In the genomic region with DNA sequence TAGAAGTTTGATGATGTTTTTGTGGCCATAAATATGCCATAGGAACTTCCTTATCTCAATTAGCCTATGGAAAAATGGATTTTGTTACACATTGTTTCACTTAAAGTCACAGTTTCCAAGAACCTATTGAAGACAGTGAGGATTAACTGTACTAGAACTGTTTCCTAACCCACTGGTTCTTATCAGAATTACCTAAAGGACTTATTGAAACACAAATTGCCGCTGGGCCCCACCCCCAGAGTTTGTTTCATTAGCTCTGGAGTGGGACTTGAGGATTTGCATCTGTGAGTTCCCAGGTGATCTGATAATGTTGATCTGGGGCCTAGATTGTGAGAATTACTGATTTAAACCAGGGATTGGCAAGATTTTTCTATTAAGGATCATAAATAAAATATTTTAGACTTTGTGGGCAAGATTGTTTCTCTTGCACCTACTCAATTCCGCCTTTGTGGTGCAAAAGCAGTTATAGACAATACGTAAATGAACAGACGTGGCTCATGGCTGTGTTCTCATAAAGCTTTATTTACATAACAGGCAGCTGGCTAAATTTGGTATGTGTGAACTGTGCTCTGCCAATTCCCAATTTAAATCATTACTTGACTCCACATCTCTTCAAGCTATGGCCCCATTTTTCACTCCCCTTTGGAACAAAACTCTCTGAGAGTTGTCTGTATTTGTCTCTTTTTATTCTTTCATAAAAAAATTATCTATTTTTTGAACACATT, we compare ENCODE assay signal across 17 cellular contexts. TPM values are rescaled to one million over a fixed set of nuclear protein-coding genes. Genes with fewer than 3 reads are reported as not detected.
DNase-seq lines count a peak whose midpoint lies in the region; ATAC-seq and TF ChIP-seq lines count a peak whose summit lies in the region.
"Had no signal": no experiment of that assay in that cellular context is flagged by ENCODE, and none has a peak within 500 bp of the region (broad histone marks: within the 10 kb centered on the region; RNA-seq: fewer than 3 reads in every experiment).

No MANE protein-coding gene starts in this region.

- TF ChIP-seq CTCF in MCF 10A (IDR thresholded peaks at IDR 0.05; ENCODE audit: unreplicated experiment) (no peak), breast epithelium (IDR thresholded peaks at IDR 0.05) (no peak), brain (conservative IDR thresholded peaks at IDR 0.05) (no peak), left ventricle myocardium inferior (IDR thresholded peaks at IDR 0.05; ENCODE audit: borderline replicate concordance) (no peak)

- H3K27ac ChIP-seq in breast epithelium = peak overlapping the region in 1 of 2 donors; percentile 8
- H3K27ac ChIP-seq in left ventricle myocardium inferior (replicated peaks) = no peak overlapping the region
- H3K27ac ChIP-seq: cardiac muscle cell, esophagus squamous epithelium had no signal

- no peak for TF ChIP-seq POLR2A in breast epithelium (IDR thresholded peaks at IDR 0.05)

- H3K4me3 Mint-ChIP-seq in MCF 10A (ENCODE audit: unreplicated experiment) = no peak overlapping the region
- peak overlapping the region in 2 of 5 experiments; percentile 17 to 25 for H3K4me3 Mint-ChIP-seq in brain
- H3K4me3 Mint-ChIP-seq: activated naive CD8-positive, alpha-beta T cell treated with anti-CD3 and anti-CD28 coated beads, Interleukin-2, amount 10 ng/mL, durations not matched to agents 7 days and 5 days; immature natural killer cell; memory B cell; natural killer cell treated with Interleukin-12 subunit alpha and Interleukin-12 subunit beta and Interleukin-15 and Interleukin-18, amount 100 ng/mL, for 72 hours had no signal

- no TSS peak for BruUV-seq in MCF 10A (replicated peaks; lab: Mats Ljungman, UMichigan)

- peaks cover 3 to 9% of the 10 kb centered on the region in 2 donors for H3K9me3 ChIP-seq in breast epithelium
- H3K9me3 ChIP-seq in left ventricle myocardium inferior (replicated peaks) = peaks cover 11% of the 10 kb centered on the region

- no peaks in the 10 kb centered on the region for H3K36me3 Mint-ChIP-seq in MCF 10A (ENCODE audit: insufficient read depth, unreplicated experiment)
- H3K36me3 Mint-ChIP-seq in brain = peaks cover 74% of the 10 kb centered on the region

- H3K4me1 Mint-ChIP-seq in MCF 10A (ENCODE audit: insufficient read depth, unreplicated experiment) (no peaks in the 10 kb centered on the region), brain (peaks cover 14% of the 10 kb centered on the region)

- H3K4me3 ChIP-seq in breast epithelium = no peak overlapping the region
- H3K4me3 ChIP-seq in left ventricle myocardium inferior = no peak overlapping the region
- H3K4me3 ChIP-seq: cardiac muscle cell, esophagus squamous epithelium had no signal

- H3K36me3 ChIP-seq in breast epithelium (no peaks in the 10 kb centered on the region), left ventricle myocardium inferior (peaks cover 38% of the 10 kb centered on the region)
- H3K36me3 ChIP-seq: cardiac muscle cell had no signal

- CTCF ChIA-PET in MCF 10A (lab: Yijun Ruan, JAX) = interaction anchor here (0.5 to 2.1 kb wide), 6 partner anchors 15 to 419 kb away, joined by 3 to 8 read pairs (median 3); no protein-coding TSS in a partner anchor

- POLR2A ChIA-PET in MCF 10A (lab: Yijun Ruan, JAX) = interaction anchor here (0.7 kb wide), 2 partner anchors 9 to 281 kb away, joined by 3 to 5 read pairs; a partner anchor contains a TSS

- H3K4me1 ChIP-seq in breast epithelium (no peaks in the 10 kb centered on the region), left ventricle myocardium inferior (peaks cover 6% of the 10 kb centered on the region)

- H3K27me3 ChIP-seq in breast epithelium = no peaks in the 10 kb centered on the region
- no peaks in the 10 kb centered on the region for H3K27me3 ChIP-seq in left ventricle myocardium inferior (ENCODE audit: low read depth)
- H3K27me3 ChIP-seq: cardiac muscle cell, esophagus squamous epithelium had no signal

- DNase-seq in MCF 10A (ENCODE audit: unreplicated experiment) (no peak), breast epithelium (ENCODE audit: low spot score in 2 of 2) (no peak), NCI-H526 treated with DMSO at 0.1 percent for 48 hours (lab: John Stamatoyannopoulos, UW) (peak; percentile 92), left ventricle myocardium inferior (no peak), NCI-H2227 (lab: John Stamatoyannopoulos, UW; ENCODE audit: unreplicated experiment) (no peak), ecto neural progenitor cell (ENCODE audit: low spot score) (no peak)
- DNase-seq: activated CD4-positive, alpha-beta T cell treated with anti-CD3 and anti-CD28 coated beads, Interleukin-2, amount 50 U/mL, for 4 hours; activated naive CD8-positive, alpha-beta T cell treated with anti-CD3 and anti-CD28 coated beads, Interleukin-2, amount 10 ng/mL, durations not matched to agents 7 days and 5 days; effector CD4-positive, alpha-beta T cell; esophagus squamous epithelium; immature natural killer cell; NCI-H446 had no signal

- no peaks in the 10 kb centered on the region for H3K9me3 Mint-ChIP-seq in MCF 10A (ENCODE audit: unreplicated experiment)
- peaks cover 3 to 22% (median 8%) of the 10 kb centered on the region in 5 experiments for H3K9me3 Mint-ChIP-seq in brain
- H3K9me3 Mint-ChIP-seq: memory B cell; natural killer cell treated with Interleukin-12 subunit alpha and Interleukin-12 subunit beta and Interleukin-15 and Interleukin-18, amount 100 ng/mL, for 72 hours had no signal

- H3K27ac Mint-ChIP-seq in MCF 10A (ENCODE audit: low read depth, unreplicated experiment) (peak overlapping the region; percentile 36), brain (peak overlapping the region in 3 of 5 experiments; percentile 15 to 70 (median 29))
- H3K27ac Mint-ChIP-seq: activated naive CD8-positive, alpha-beta T cell treated with anti-CD3 and anti-CD28 coated beads, Interleukin-2, amount 10 ng/mL, durations not matched to agents 7 days and 5 days had no signal

- intact Hi-C loops in MCF 10A (cut with micrococcal nuclease) (no loop called here), breast epithelium (cut with DNase I; ENCODE audit: low total_unique reads) (no loop called here), left ventricle myocardium inferior (cut with micrococcal nuclease) (no loop called here)

- no peak for ATAC-seq in GM18519 (IDR thresholded peaks at IDR 0.05; ENCODE audit: low FRiP score, unreplicated experiment)
- ATAC-seq: natural killer cell treated with Interleukin-12 subunit alpha and Interleukin-12 subunit beta and Interleukin-15 and Interleukin-18, amount 100 ng/mL, for 72 hours had no signal

- H3K27me3 Mint-ChIP-seq in MCF 10A (ENCODE audit: insufficient read depth, unreplicated experiment) = no peaks in the 10 kb centered on the region
- H3K27me3 Mint-ChIP-seq in brain = no peaks in the 10 kb centered on the region
- H3K27me3 Mint-ChIP-seq: activated naive CD8-positive, alpha-beta T cell treated with anti-CD3 and anti-CD28 coated beads, Interleukin-2, amount 10 ng/mL, durations not matched to agents 7 days and 5 days; memory B cell; natural killer cell treated with Interleukin-12 subunit alpha and Interleukin-12 subunit beta and Interleukin-15 and Interleukin-18, amount 100 ng/mL, for 72 hours had no signal

RNA-seq across cellular contexts. Expression of a gene that starts 9.3 kb away (rescaled TPM):
- total RNA-seq in MCF 10A (2022) (4.3 and 6.6 TPM in 2 replicates), breast epithelium (10 to 100 TPM; 28.8 to 46.9 (median 35.4) TPM), left ventricle myocardium inferior (28.7 TPM)
- 0.59 TPM for polyA plus RNA-seq in brain (ENCODE audit: insufficient read depth, low read depth, low replicate concordance)
